ENCODE assay signal across 8 cellular contexts in the genomic region with DNA sequence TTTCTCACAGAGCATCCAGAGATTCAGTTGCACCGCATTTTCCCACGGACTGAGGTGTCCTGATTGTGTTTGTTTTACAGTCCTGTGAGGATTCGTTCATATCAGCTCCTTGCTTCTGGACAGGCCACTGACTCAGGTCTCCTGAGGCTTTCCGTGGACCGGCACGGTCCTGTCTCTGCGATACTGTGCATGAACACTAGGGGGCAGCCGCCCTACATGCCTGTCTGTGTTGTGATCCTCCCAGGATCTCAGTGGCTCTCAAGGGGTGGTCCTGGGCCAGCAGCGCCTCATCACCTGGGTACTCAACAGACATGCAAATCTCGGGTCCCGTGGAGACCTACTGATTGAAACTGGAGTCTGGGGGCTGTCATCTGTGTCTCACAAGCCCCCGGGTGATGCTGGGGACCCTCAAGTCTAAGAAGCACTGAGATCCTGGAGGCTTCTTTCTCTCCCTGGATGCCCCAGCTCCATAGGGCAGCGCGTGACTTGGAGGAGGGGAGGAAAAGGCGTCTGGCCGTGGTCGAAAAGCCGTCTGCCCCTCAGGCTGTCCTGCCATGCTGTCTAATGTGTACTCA. TPM values are rescaled to one million over a fixed set of nuclear protein-coding genes. Genes with fewer than 3 reads are reported as not detected.
DNase-seq lines count a peak whose midpoint lies in the region; ATAC-seq lines count a peak whose summit lies in the region.

No MANE protein-coding gene starts in this region.

- H3K9me3 Mint-ChIP-seq in naive thymus-derived CD4-positive, alpha-beta T cell, result no peaks in the 10 kb centered on the region

- ATAC-seq in GM18873 (IDR thresholded peaks at IDR 0.05; ENCODE audit: low FRiP score, unreplicated experiment), result peak; percentile 53
- ATAC-seq in HG03457 (IDR thresholded peaks at IDR 0.05; ENCODE audit: unreplicated experiment), result peak; percentile 33
- ATAC-seq in esophagus mucosa, result peak; percentile 90
- peak; percentile 96 for ATAC-seq in naive thymus-derived CD4-positive, alpha-beta T cell

- H3K36me3 Mint-ChIP-seq in naive thymus-derived CD4-positive, alpha-beta T cell, result no peaks in the 10 kb centered on the region

- CTCF ChIA-PET in naive thymus-derived CD4-positive, alpha-beta T cell (lab: Charles Lee), result interaction anchor here (0.6 to 9.5 kb wide), 19 partner anchors 12 to 604 kb away, joined by 3 to 141 read pairs (median 4); no protein-coding TSS in a partner anchor

- H3K27ac Mint-ChIP-seq in naive thymus-derived CD4-positive, alpha-beta T cell, result no peak overlapping the region

- POLR2A ChIA-PET in naive thymus-derived CD4-positive, alpha-beta T cell (lab: Charles Lee), result interaction anchor here (1.5 kb wide), 1 partner anchor 221 kb away, joined by 4 read pairs; no protein-coding TSS in a partner anchor

- peaks cover 0 to 5% (median 0%) of the 10 kb centered on the region in 5 donors for H3K27me3 Mint-ChIP-seq in naive thymus-derived CD4-positive, alpha-beta T cell

- no peaks in the 10 kb centered on the region for H3K4me1 ChIP-seq in naive thymus-derived CD4-positive, alpha-beta T cell (ENCODE audit: control insufficient read depth in 2 of 2, insufficient read depth in 2 of 2, low read length in 2 of 2)

- intact Hi-C loops in naive thymus-derived CD4-positive, alpha-beta T cell (cut with micrococcal nuclease), result loop anchor here (1.0 to 5.0 kb wide), 6 partner anchors 62 to 429 kb away; a partner anchor contains a TSS

- no peaks in the 10 kb centered on the region for H3K27me3 ChIP-seq in naive thymus-derived CD4-positive, alpha-beta T cell (ENCODE audit: control insufficient read depth in 2 of 2, insufficient read depth in 2 of 2, low read length in 2 of 2)

- H3K9me3 ChIP-seq in naive thymus-derived CD4-positive, alpha-beta T cell (ENCODE audit: control insufficient read depth in 2 of 3, low read length in 3 of 3), result no peaks in the 10 kb centered on the region

- H3K4me3 Mint-ChIP-seq in naive thymus-derived CD4-positive, alpha-beta T cell, result no peak overlapping the region

- H3K4me1 Mint-ChIP-seq in naive thymus-derived CD4-positive, alpha-beta T cell, result peaks cover 0 to 12% (median 0%) of the 10 kb centered on the region in 7 donors

- no peak overlapping the region for H3K27ac ChIP-seq in naive thymus-derived CD4-positive, alpha-beta T cell (ENCODE audit: low read depth, low read length)

- no peaks in the 10 kb centered on the region for H3K36me3 ChIP-seq in naive thymus-derived CD4-positive, alpha-beta T cell (ENCODE audit: control insufficient read depth in 2 of 3, insufficient read depth in 3 of 3, low read length in 3 of 3)

- H3K4me3 ChIP-seq in naive thymus-derived CD4-positive, alpha-beta T cell (ENCODE audit: low read length), result no peak overlapping the region

- peak; percentile 89 for DNase-seq in AG20443 (ENCODE audit: low spot score)
- DNase-seq in OCI-M1 (lab: John Stamatoyannopoulos, UW), result peak; percentile 81
- peak; percentile 84 for DNase-seq in activated T-cell treated with anti-CD3 and anti-CD28 coated beads for 4 hours
- DNase-seq in naive thymus-derived CD4-positive, alpha-beta T cell, result peak; percentile 61 to 82 (median 76)
- peak; percentile 77 for DNase-seq in stimulated activated CD8-positive, alpha-beta memory T cell treated with anti-CD3 and anti-CD28 coated beads, Interleukin-7, amount 100 ng/mL, for 24 hours (ENCODE audit: low read depth)

RNA-seq across cellular contexts. Expression of a gene that starts 28.9 kb away (rescaled TPM):
- total RNA-seq in esophagus mucosa, result 19.0 TPM
- 1 to 10 TPM in 2 of 5 experiments, under 1 TPM in 1, not detected in 2; 0.40 to 2.7 (median 1.3) TPM for total RNA-seq in naive thymus-derived CD4-positive, alpha-beta T cell
- polyA plus RNA-seq in naive thymus-derived CD4-positive, alpha-beta T cell, result not detected

Comparison
In these comparisons a context has a peak if more than half of its experiments do, and no peak if none do; other contexts are left out.
1. ATAC-seq: peak in every context shown above with its lines; median percentile 96 in naive thymus-derived CD4-positive, alpha-beta T cell; 90 in esophagus mucosa; 53 in GM18873; 33 in HG03457.